ENCODE assay signal across 8 cellular contexts in the genomic region with DNA sequence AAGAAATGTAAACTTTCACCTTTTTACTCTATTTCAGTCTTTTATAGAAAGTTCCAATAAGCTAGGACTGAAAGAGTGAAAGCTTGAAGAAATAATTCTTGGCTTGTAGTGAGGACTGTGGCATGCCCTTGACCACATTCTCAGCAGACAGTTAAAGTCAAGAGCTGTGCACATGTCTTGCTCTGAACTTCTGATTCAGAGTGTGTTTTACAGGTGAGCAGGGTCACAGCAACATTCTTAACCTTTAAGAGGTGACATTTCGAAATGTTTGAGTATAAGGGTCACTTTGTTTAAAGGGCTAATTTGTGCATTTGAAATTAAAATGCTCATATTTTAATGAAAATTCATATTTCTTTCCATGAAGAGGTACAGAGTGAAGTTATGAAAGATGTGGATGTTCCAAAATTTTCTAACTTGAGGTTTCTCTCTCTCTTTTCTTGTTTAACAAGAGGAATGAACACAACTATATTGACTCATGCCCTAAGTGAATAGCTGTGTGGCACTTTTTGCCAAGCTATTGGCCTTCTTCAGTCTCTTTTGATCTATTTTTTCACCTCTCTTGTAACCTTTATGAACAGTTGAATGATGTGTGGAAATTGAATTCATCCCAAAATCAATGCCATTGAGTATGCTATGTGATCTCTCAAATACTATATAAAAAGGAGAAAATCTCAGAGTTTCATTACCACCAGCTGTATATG.
"Had no signal": no experiment of that assay in that cellular context is flagged by ENCODE, and none has a peak within 500 bp of the region (broad histone marks: within the 10 kb centered on the region; RNA-seq: fewer than 3 reads in every experiment).

No MANE protein-coding gene starts in this region.

- H3K4me1 Mint-ChIP-seq: IgD-negative memory B cell had no signal

- H3K4me3 ChIP-seq: GM23248, HAP-1 had no signal

- H3K36me3 ChIP-seq: HAP-1 had no signal

- H3K27me3 Mint-ChIP-seq: IgD-negative memory B cell had no signal

- H3K4me1 ChIP-seq: HAP-1 had no signal

- H3K9ac ChIP-seq: GM23248 had no signal

- FAIRE-seq: HTR-8/SVneo had no signal

- ATAC-seq: HCT116 had no signal

- H3K27ac ChIP-seq: GM23248 had no signal

- H3K9me3 ChIP-seq: HAP-1 had no signal

- H2AFZ ChIP-seq: GM23248 had no signal

- H3K36me3 Mint-ChIP-seq: IgD-negative memory B cell had no signal

- H3K27ac Mint-ChIP-seq: HFFc6, IgD-negative memory B cell had no signal

- H3K4me3 Mint-ChIP-seq: HFFc6, IgD-negative memory B cell had no signal

- DNase-seq: GM23248, GOT3, H7, HFFc6 had no signal
